ENCODE assay signal across 1 cellular context in the genomic region with DNA sequence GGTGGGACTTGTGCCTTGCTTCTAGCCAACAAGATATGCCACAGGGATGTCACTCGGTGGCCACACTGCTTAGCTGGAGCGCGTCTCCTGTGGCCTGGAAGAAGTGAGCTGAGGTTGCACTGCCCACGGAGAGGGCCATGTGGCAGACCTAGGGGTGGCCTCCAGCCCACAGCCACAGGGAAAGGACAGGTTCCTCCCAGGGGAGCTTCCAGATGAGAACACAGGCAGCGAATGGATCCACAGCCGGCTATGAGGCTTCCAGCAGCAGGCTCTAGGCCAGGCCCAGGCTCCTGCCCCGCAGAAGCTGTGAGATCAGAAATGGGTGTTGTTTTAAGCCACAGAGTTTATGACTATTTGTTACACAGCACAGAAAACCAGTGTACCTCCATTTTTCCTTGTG.
TF ChIP-seq lines count a peak whose summit lies in the region.

No MANE protein-coding gene starts in this region.

TF ChIP-seq in HepG2, 621 proteins besides CTCF, POLR2A, EP300 and RAD21:
- TF ChIP-seq MXD4 (CRISPR knock-in tag; IDR thresholded peaks at IDR 0.05) (no peak), EZH2 (conservative IDR thresholded peaks at IDR 0.05; ENCODE audit: low read depth, low read length) (no peak), FOXC1 (CRISPR knock-in tag; IDR thresholded peaks at IDR 0.05; ENCODE audit: borderline replicate concordance) (no peak), ZNF543 (CRISPR knock-in tag; IDR thresholded peaks at IDR 0.05) (peak; percentile 99), NR2F2 (IDR thresholded peaks at IDR 0.05; ENCODE audit: borderline replicate concordance, low read depth) (no peak), ONECUT2 (CRISPR knock-in tag; IDR thresholded peaks at IDR 0.05) (no peak), ZNF225 (CRISPR knock-in tag; IDR thresholded peaks at IDR 0.05) (peak; percentile 22; the same call in 1 of the 2 replicates), ETV6 (CRISPR knock-in tag; conservative IDR thresholded peaks at IDR 0.05) (0 out of 2 replicates have a peak, but pooled peaks have one; percentile 15), ZNF563 (CRISPR knock-in tag; IDR thresholded peaks at IDR 0.05) (0 out of 2 replicates have a peak, but pooled peaks have one; percentile 27)
- TF ChIP-seq, protein P1, sequence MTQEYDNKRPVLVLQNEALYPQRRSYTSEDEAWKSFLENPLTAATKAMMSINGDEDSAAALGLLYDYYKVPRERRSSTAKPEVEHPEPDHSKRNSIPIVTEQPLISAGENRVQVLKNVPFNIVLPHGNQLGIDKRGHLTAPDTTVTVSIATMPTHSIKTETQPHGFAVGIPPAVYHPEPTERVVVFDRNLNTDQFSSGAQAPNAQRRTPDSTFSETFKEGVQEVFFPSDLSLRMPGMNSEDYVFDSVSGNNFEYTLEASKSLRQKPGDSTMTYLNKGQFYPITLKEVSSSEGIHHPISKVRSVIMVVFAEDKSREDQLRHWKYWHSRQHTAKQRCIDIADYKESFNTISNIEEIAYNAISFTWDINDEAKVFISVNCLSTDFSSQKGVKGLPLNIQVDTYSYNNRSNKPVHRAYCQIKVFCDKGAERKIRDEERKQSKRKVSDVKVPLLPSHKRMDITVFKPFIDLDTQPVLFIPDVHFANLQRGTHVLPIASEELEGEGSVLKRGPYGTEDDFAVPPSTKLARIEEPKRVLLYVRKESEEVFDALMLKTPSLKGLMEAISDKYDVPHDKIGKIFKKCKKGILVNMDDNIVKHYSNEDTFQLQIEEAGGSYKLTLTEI (CRISPR knock-in tag; conservative IDR thresholded peaks at IDR 0.05): no peak
- TF ChIP-seq, protein P2, sequence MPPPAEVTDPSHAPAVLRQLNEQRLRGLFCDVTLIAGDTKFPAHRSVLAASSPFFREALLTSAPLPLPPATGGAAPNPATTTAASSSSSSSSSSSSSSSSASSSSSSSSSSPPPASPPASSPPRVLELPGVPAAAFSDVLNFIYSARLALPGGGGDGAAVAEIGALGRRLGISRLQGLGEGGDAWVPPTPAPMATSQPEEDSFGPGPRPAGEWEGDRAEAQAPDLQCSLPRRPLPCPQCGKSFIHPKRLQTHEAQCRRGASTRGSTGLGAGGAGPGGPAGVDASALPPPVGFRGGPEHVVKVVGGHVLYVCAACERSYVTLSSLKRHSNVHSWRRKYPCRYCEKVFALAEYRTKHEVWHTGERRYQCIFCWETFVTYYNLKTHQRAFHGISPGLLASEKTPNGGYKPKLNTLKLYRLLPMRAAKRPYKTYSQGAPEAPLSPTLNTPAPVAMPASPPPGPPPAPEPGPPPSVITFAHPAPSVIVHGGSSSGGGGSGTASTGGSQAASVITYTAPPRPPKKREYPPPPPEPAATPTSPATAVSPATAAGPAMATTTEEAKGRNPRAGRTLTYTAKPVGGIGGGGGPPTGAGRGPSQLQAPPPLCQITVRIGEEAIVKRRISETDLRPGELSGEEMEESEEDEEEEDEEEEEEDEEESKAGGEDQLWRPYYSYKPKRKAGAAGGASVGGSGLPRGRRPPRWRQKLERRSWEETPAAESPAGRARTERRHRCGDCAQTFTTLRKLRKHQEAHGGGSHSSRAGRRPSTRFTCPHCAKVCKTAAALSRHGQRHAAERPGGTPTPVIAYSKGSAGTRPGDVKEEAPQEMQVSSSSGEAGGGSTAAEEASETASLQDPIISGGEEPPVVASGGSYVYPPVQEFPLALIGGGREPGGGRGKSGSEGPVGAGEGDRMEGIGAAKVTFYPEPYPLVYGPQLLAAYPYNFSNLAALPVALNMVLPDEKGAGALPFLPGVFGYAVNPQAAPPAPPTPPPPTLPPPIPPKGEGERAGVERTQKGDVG (CRISPR knock-in tag; IDR thresholded peaks at IDR 0.05; ENCODE audit: borderline replicate concordance): 0 out of 2 replicates have a peak, but pooled peaks have one; percentile 6
- TF ChIP-seq, protein P3, sequence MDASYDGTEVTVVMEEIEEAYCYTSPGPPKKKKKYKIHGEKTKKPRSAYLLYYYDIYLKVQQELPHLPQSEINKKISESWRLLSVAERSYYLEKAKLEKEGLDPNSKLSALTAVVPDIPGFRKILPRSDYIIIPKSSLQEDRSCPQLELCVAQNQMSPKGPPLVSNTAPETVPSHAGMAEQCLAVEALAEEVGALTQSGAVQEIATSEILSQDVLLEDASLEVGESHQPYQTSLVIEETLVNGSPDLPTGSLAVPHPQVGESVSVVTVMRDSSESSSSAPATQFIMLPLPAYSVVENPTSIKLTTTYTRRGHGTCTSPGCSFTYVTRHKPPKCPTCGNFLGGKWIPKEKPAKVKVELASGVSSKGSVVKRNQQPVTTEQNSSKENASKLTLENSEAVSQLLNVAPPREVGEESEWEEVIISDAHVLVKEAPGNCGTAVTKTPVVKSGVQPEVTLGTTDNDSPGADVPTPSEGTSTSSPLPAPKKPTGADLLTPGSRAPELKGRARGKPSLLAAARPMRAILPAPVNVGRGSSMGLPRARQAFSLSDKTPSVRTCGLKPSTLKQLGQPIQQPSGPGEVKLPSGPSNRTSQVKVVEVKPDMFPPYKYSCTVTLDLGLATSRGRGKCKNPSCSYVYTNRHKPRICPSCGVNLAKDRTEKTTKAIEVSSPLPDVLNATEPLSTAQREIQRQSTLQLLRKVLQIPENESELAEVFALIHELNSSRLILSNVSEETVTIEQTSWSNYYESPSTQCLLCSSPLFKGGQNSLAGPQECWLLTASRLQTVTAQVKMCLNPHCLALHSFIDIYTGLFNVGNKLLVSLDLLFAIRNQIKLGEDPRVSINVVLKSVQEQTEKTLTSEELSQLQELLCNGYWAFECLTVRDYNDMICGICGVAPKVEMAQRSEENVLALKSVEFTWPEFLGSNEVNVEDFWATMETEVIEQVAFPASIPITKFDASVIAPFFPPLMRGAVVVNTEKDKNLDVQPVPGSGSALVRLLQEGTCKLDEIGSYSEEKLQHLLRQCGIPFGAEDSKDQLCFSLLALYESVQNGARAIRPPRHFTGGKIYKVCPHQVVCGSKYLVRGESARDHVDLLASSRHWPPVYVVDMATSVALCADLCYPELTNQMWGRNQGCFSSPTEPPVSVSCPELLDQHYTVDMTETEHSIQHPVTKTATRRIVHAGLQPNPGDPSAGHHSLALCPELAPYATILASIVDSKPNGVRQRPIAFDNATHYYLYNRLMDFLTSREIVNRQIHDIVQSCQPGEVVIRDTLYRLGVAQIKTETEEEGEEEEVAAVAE (CRISPR knock-in tag; IDR thresholded peaks at IDR 0.05; ENCODE audit: borderline replicate concordance): no peak
TF ChIP-seq in HepG2: peak in this region for 5.
